Comparison of ENCODE assay signal across 39 cellular contexts in the genomic region with DNA sequence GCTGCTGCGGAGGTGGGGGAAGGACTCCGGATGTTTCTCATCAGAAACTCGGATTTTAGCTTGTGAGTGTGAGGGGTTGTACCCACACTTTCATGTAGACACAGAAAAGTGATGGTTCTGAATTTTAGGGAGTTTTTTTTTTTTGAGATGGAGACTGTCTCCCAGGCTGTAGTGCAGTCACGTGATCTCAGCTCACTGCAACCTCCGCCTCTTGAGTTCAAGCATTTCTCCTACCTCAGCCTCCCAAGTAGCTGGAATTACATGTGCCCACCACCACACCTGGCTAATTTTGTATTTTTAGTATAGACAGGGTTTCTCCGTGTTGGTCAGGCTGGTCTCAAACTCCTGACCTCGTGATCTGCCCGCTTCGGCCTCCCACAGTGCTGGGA. TPM values are rescaled to one million over a fixed set of nuclear protein-coding genes. Genes with fewer than 3 reads are reported as not detected.
"Had no signal": no experiment of that assay in that cellular context is flagged by ENCODE, and none has a peak within 500 bp of the region (broad histone marks: within the 10 kb centered on the region; RNA-seq: fewer than 3 reads in every experiment).

No MANE protein-coding gene starts in this region.

- H3K9me3 ChIP-seq: adrenal gland, ascending aorta, body of pancreas, breast epithelium had no signal

- H3K27me3 ChIP-seq: adrenal gland, cardiac muscle cell had no signal

- ATAC-seq: activated naive CD4-positive, alpha-beta T cell treated with anti-CD3 and anti-CD28 coated beads, Interleukin-2, amount 50 U/mL, for 72 hours; activated naive CD8-positive, alpha-beta T cell treated with anti-CD3 and anti-CD28 coated beads, Interleukin-2, amount 50 U/mL, for 24 hours; activated T-cell treated with anti-CD3 and anti-CD28 coated beads, Interleukin-2, amount 50 U/mL, for 4 hours; activated T-cell treated with anti-CD3 and anti-CD28 coated beads, Interleukin-2, amount 50 U/mL, for 72 hours; activated T-helper 17 cell treated with anti-CD3 and anti-CD28 coated beads, Interleukin-2, amount 50 U/mL, for 72 hours; body of pancreas had no signal

- FAIRE-seq: astrocyte, bronchial epithelial cell had no signal

- DNase-seq: activated effector memory CD4-positive, alpha-beta T cell treated with anti-CD3 and anti-CD28 coated beads, Interleukin-2, amount 50 U/mL, for 16 hours; activated effector memory CD4-positive, alpha-beta T cell treated with Interleukin-2 at 50 U/mL for 16 hours; activated gamma-delta T cell; activated naive CD4-positive, alpha-beta T cell; activated naive CD4-positive, alpha-beta T cell treated with anti-CD3 and anti-CD28 coated beads for 36 hours; activated naive CD4-positive, alpha-beta T cell treated with anti-CD3 and anti-CD28 coated beads, Interleukin-2, amount 10 ng/mL, durations not matched to agents 7 days and 5 days; activated naive CD4-positive, alpha-beta T cell treated with anti-CD3 and anti-CD28 coated beads, Interleukin-2, amount 50 U/mL, for 16 hours; activated naive CD4-positive, alpha-beta T cell treated with Interleukin-2 at 50 U/mL for 16 hours; activated naive CD8-positive, alpha-beta T cell treated with anti-CD3 and anti-CD28 coated beads for 36 hours; activated naive CD8-positive, alpha-beta T cell treated with anti-CD3 and anti-CD28 coated beads, Interleukin-2, amount 10 ng/mL, durations not matched to agents 7 days and 5 days; activated naive CD8-positive, alpha-beta T cell treated with anti-CD3 and anti-CD28 coated beads, Interleukin-2, amount 50 U/mL, for 24 hours; activated T-cell treated with anti-CD3 and anti-CD28 coated beads, Interleukin-2, amount 50 U/mL, for 1 hour; activated T-cell treated with anti-CD3 and anti-CD28 coated beads, Interleukin-2, amount 50 U/mL, for 24 hours; activated T-cell treated with anti-CD3 and anti-CD28 coated beads, Interleukin-2, amount 50 U/mL, for 4 hours; activated T-cell treated with anti-CD3 and anti-CD28 coated beads, Interleukin-2, amount 50 U/mL, for 48 hours; activated T-cell treated with anti-CD3 and anti-CD28 coated beads, Interleukin-2, amount 50 U/mL, for 72 hours; adrenal gland; amniotic stem cell; amygdala; anterior cingulate cortex; aorta; body of pancreas; brain microvascular endothelial cell; caudate nucleus; central memory CD4-positive, alpha-beta T cell; cerebellar nuclear complex had no signal

- H3K36me3 ChIP-seq: adrenal gland, ascending aorta, brain microvascular endothelial cell, breast epithelium, cardiac muscle cell had no signal

- H3K4me3 ChIP-seq: adrenal gland, ascending aorta, body of pancreas, breast epithelium, cardiac muscle cell had no signal

- H3K27ac ChIP-seq: adrenal gland, ascending aorta, body of pancreas, brain microvascular endothelial cell, breast epithelium, cardiac muscle cell had no signal

RNA-seq across cellular contexts. Expression of a gene that starts 22.4 kb away (rescaled TPM):
- total RNA-seq: activated naive CD4-positive, alpha-beta T cell treated with anti-CD3 and anti-CD28 coated beads for 36 hours; activated naive CD4-positive, alpha-beta T cell treated with anti-CD3 and anti-CD28 coated beads, Interleukin-2, amount 50 U/mL, for 72 hours; activated naive CD8-positive, alpha-beta T cell treated with anti-CD3 and anti-CD28 coated beads for 36 hours; activated naive CD8-positive, alpha-beta T cell treated with anti-CD3 and anti-CD28 coated beads, Interleukin-2, amount 10 ng/mL, durations not matched to agents 7 days and 5 days; activated T-cell treated with anti-CD3 and anti-CD28 coated beads, Interleukin-2, amount 50 U/mL, for 4 hours; activated T-cell treated with anti-CD3 and anti-CD28 coated beads, Interleukin-2, amount 50 U/mL, for 72 hours; activated T-helper 1 cell treated with anti-CD3 and anti-CD28 coated beads, Interleukin-12 subunit alpha, Interleukin-12 subunit beta, Interleukin-2, Interleukin-4 antibody, amounts not matched to agents 30 ng/mL and 10 ng/mL and 1 ng/mL, durations not matched to agents 14 hours and 24 hours and 36 hours; activated T-helper 17 cell treated with anti-CD3 and anti-CD28 coated beads, Interleukin-2, amount 50 U/mL, for 72 hours; activated T-helper 2 cell treated with anti-CD3 and anti-CD28 coated beads, Interferon-gamma antibody, Interleukin-2, Interleukin-4, amounts not matched to agents 10 μg/mL and 5 μg/mL and 100 μg/mL, durations not matched to agents 14 hours and 24 hours and 36 hours; adrenal gland; aorta; ascending aorta; astrocyte; body of pancreas; breast epithelium; bronchial epithelial cell; cardiac muscle cell; cardiac septum; cerebellum; chondrocyte had no signal
- polyA plus RNA-seq: adipose tissue, adrenal gland, aorta had no signal
